ENCODE assay signal across 1 cellular context in genomic region chr7:87345166-87345927, GRCh38.
A peak's percentile ranks its signal among the peaks of the same experiment; 100 is the strongest.
TF ChIP-seq lines count a peak whose summit lies in the region.

Gene CROT, plus strand, starts transcription at chr7:87345664. Its CDS starts 3,405 bp downstream, at chr7:87349069.

TF ChIP-seq in HepG2, 621 proteins besides CTCF, POLR2A, EP300 and RAD21 (continued from another document and continues in another):
- TF ChIP-seq PAXIP1 (CRISPR knock-in tag; conservative IDR thresholded peaks at IDR 0.05) (peak; percentile 67), SMC3 (IDR thresholded peaks at IDR 0.05; ENCODE audit: low read length) (no peak), NR0B2 (CRISPR knock-in tag; IDR thresholded peaks at IDR 0.05) (0 out of 2 replicates have a peak, but pooled peaks have one; percentile 46), ZNF234 (CRISPR knock-in tag; conservative IDR thresholded peaks at IDR 0.05) (peak; percentile 81; the same call in 1 of the 2 replicates), CENPBD1 (CRISPR knock-in tag; IDR thresholded peaks at IDR 0.05; ENCODE audit: borderline replicate concordance, low read depth) (no peak; the same call in 1 of the 2 replicates), ZNF615 (CRISPR knock-in tag; IDR thresholded peaks at IDR 0.05; ENCODE audit: borderline replicate concordance) (no peak), TEF (CRISPR knock-in tag; IDR thresholded peaks at IDR 0.05) (no peak), ZNF263 (CRISPR knock-in tag; IDR thresholded peaks at IDR 0.05) (no peak), ZNF660 (CRISPR knock-in tag; IDR thresholded peaks at IDR 0.05; ENCODE audit: borderline replicate concordance, low read depth) (no peak), POGK (CRISPR knock-in tag; conservative IDR thresholded peaks at IDR 0.05) (peak; percentile 66), HCFC1 (IDR thresholded peaks at IDR 0.05; ENCODE audit: low read depth, low read length) (no peak), FUBP1 (CRISPR knock-in tag; IDR thresholded peaks at IDR 0.05; ENCODE audit: borderline replicate concordance) (no peak), HNRNPL (IDR thresholded peaks at IDR 0.05; ENCODE audit: low read depth, low read length) (0 out of 2 replicates have a peak, but pooled peaks have one; percentile 25), ZNF737 (CRISPR knock-in tag; IDR thresholded peaks at IDR 0.05; ENCODE audit: borderline replicate concordance) (no peak), ZNF512B (CRISPR knock-in tag; IDR thresholded peaks at IDR 0.05; ENCODE audit: borderline replicate concordance) (peak; percentile 91; the same call in 1 of the 2 replicates), ZNF678 (CRISPR knock-in tag; IDR thresholded peaks at IDR 0.05) (no peak; the same call in 1 of the 2 replicates), SYNCRIP (IDR thresholded peaks at IDR 0.05; ENCODE audit: insufficient read depth, low read depth, low read length) (no peak), ELK4 (CRISPR knock-in tag; IDR thresholded peaks at IDR 0.05; ENCODE audit: borderline replicate concordance) (no peak), MXD4 (CRISPR knock-in tag; IDR thresholded peaks at IDR 0.05) (peak; percentile 63; the same call in 1 of the 2 replicates), TBP (CRISPR knock-in tag; IDR thresholded peaks at IDR 0.05) (no peak), ZBTB46 (CRISPR knock-in tag; IDR thresholded peaks at IDR 0.05; ENCODE audit: borderline replicate concordance) (no peak), TBX3 (IDR thresholded peaks at IDR 0.05; ENCODE audit: borderline replicate concordance) (no peak), CREB3 (CRISPR knock-in tag; IDR thresholded peaks at IDR 0.05) (0 out of 2 replicates have a peak, but pooled peaks have one; percentile 16), ZNF431 (CRISPR knock-in tag; IDR thresholded peaks at IDR 0.05; ENCODE audit: borderline replicate concordance, low read depth) (0 out of 2 replicates have a peak, but pooled peaks have one; percentile 71), ZNF251 (CRISPR knock-in tag; IDR thresholded peaks at IDR 0.05) (no peak), ZNF672 (CRISPR knock-in tag; IDR thresholded peaks at IDR 0.05) (no peak), ZNF703 (CRISPR knock-in tag; IDR thresholded peaks at IDR 0.05; ENCODE audit: borderline replicate concordance) (no peak), HNF4G (IDR thresholded peaks at IDR 0.05; ENCODE audit: borderline replicate concordance, low read depth, low read length) (peak; percentile 9; the same call in 1 of the 2 replicates), HNF4G (CRISPR knock-in tag; IDR thresholded peaks at IDR 0.05; ENCODE audit: borderline replicate concordance, low read depth) (0 out of 2 replicates have a peak, but pooled peaks have one; percentile 24), ZNF878 (CRISPR knock-in tag; IDR thresholded peaks at IDR 0.05) (no peak; the same call in 1 of the 2 replicates), SMARCC2 (IDR thresholded peaks at IDR 0.05) (no peak), E2F1 (CRISPR knock-in tag; IDR thresholded peaks at IDR 0.05) (no peak), PPARG (CRISPR knock-in tag; conservative IDR thresholded peaks at IDR 0.05) (peak; percentile 11; the same call in 1 of the 2 replicates), ZNF317 (CRISPR knock-in tag; IDR thresholded peaks at IDR 0.05) (peak; percentile 77), ESRRA (CRISPR knock-in tag; IDR thresholded peaks at IDR 0.05; ENCODE audit: low read depth) (no peak; the same call in 1 of the 2 replicates), SCMH1 (CRISPR knock-in tag; IDR thresholded peaks at IDR 0.05; ENCODE audit: borderline replicate concordance) (no peak), TBX2 (CRISPR knock-in tag; IDR thresholded peaks at IDR 0.05; ENCODE audit: borderline replicate concordance) (peak; percentile 88), DPF2 (CRISPR knock-in tag; IDR thresholded peaks at IDR 0.05; ENCODE audit: borderline replicate concordance, low read depth) (peak; percentile 25; the same call in 1 of the 2 replicates), ZNF101 (CRISPR knock-in tag; IDR thresholded peaks at IDR 0.05; ENCODE audit: borderline replicate concordance, low read depth) (no peak), BHLHE40 (IDR thresholded peaks at IDR 0.05; ENCODE audit: low read length) (no peak), SNAPC5 (CRISPR knock-in tag; IDR thresholded peaks at IDR 0.05; ENCODE audit: borderline replicate concordance) (no peak), FOXA1 (IDR thresholded peaks at IDR 0.05) (no peak), FOXA1 (CRISPR knock-in tag; IDR thresholded peaks at IDR 0.05) (no peak), ZNF335 (CRISPR knock-in tag; IDR thresholded peaks at IDR 0.05) (peak; percentile 14; the same call in 1 of the 2 replicates), ZNF564 (CRISPR knock-in tag; IDR thresholded peaks at IDR 0.05) (peak; percentile 72; the same call in 1 of the 2 replicates), ZNF83 (CRISPR knock-in tag; IDR thresholded peaks at IDR 0.05; ENCODE audit: borderline replicate concordance) (peak; percentile 12; the same call in 1 of the 2 replicates)
